In the genomic region with DNA sequence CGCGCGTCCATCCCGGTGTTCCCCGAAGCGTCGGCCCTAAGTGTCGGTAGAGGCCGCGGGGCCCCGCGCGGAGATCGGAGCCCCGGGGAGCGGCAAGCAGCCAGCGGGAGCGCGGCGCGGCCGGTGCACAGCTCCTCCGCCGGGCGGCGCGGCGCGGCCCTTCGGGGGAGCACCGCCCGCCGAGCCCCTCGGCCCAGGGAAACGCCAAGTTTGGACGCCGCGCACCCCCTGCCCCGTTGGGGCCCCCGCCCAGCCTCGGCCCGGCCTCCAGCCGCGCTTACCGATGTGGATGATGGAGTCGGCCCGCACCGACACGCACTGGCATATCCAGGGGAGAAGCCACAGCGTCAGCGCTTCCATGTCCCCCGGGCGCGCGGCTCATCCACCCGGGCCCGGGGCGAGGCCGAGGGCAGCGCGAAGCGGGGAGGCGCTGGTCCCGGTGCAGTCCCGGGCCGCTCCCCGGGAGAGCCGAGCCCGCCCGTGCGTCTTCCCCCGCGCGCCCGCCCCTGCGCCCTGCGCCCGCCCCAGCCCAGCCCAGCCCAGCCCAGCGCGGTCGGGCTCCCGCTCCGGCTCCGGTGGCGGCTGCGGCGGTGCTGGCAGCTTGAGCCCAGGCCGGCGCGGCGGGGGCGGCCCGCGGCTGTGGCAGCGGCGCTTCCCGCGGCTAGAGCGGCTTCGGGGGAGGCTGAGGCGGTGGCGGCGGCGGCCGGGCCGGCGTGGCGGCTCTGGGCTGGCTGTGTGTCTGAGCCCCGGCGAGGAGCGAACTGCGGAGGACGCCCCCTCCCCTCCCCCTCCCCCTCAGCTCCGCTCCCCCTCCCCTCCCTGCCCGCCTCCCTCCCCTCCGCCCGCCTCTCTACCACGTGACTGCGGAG, we compare ENCODE assay signal across 8 cellular contexts. TPM values are rescaled to one million over a fixed set of nuclear protein-coding genes. Genes with fewer than 3 reads are reported as not detected.
DNase-seq lines count a peak whose midpoint lies in the region; ATAC-seq and TF ChIP-seq lines count a peak whose summit lies in the region.

GRID1 (minus strand) TSS at position 763 of the 869 bp plus-strand sequence.

- H3K27me3 ChIP-seq in KMS-11 (ENCODE audit: insufficient read depth, low read depth) (no peaks in the 10 kb centered on the region), rectal smooth muscle tissue (ENCODE audit: control insufficient read depth, insufficient read depth, low read length) (peaks cover 24% of the 10 kb centered on the region)

- no peak within 1 kb of the TSS for H3K27ac Mint-ChIP-seq in activated CD4-positive, alpha-beta T cell treated with anti-CD3 and anti-CD28 coated beads for 36 hours
- H3K27ac Mint-ChIP-seq in activated naive CD8-positive, alpha-beta T cell treated with anti-CD3 and anti-CD28 coated beads, Interleukin-2, amount 50 U/mL, for 24 hours = no peak within 1 kb of the TSS

- H3K4me2 ChIP-seq in KMS-11 = peak within 1 kb of the TSS; percentile 60

- peak; percentile 46 for DNase-seq in activated CD4-positive, alpha-beta T cell treated with anti-CD3 and anti-CD28 coated beads for 36 hours
- DNase-seq in activated CD4-positive, alpha-beta T cell treated with anti-CD3 and anti-CD28 coated beads for 48 hours = no peak
- DNase-seq in activated naive CD8-positive, alpha-beta T cell treated with anti-CD3 and anti-CD28 coated beads, Interleukin-2, amount 50 U/mL, for 24 hours = no peak
- peak in 43 of 51 donors; percentile 37 to 88 (median 73) for DNase-seq in hypothalamus (lab: John Stamatoyannopoulos, UW)
- no peak for DNase-seq in SHP77 treated with DMSO at 0.1 percent for 48 hours (lab: John Stamatoyannopoulos, UW)
- no peak for DNase-seq in NCI-H128 (lab: John Stamatoyannopoulos, UW; ENCODE audit: unreplicated experiment)

- peak within 1 kb of the TSS; percentile 88 for H2AFZ ChIP-seq in KMS-11 (ENCODE audit: low read depth)

- H3K4me1 ChIP-seq in KMS-11 (ENCODE audit: low read depth, poor library complexity, severe bottlenecking) (no peaks in the 10 kb centered on the region), rectal smooth muscle tissue (ENCODE audit: control insufficient read depth, insufficient read depth, low read length) (no peaks in the 10 kb centered on the region)

- H3K36me3 ChIP-seq in KMS-11 (ENCODE audit: insufficient read depth) (no peaks in the 10 kb centered on the region), rectal smooth muscle tissue (ENCODE audit: control insufficient read depth, insufficient read depth, low read length) (no peaks in the 10 kb centered on the region)

- peak within 1 kb of the TSS; percentile 55; the same call in 1 of the 2 replicates for H3K9ac ChIP-seq in KMS-11
- no peak within 1 kb of the TSS for H3K9ac ChIP-seq in rectal smooth muscle tissue (ENCODE audit: low read length)

- ATAC-seq in activated CD4-positive, alpha-beta T cell treated with anti-CD3 and anti-CD28 coated beads for 36 hours = peak; percentile 43
- no peak for ATAC-seq in activated naive CD8-positive, alpha-beta T cell treated with anti-CD3 and anti-CD28 coated beads, Interleukin-2, amount 50 U/mL, for 24 hours

- H3K9me3 Mint-ChIP-seq in activated CD4-positive, alpha-beta T cell treated with anti-CD3 and anti-CD28 coated beads for 36 hours (ENCODE audit: low read depth) = no peaks in the 10 kb centered on the region
- no peaks in the 10 kb centered on the region for H3K9me3 Mint-ChIP-seq in activated naive CD8-positive, alpha-beta T cell treated with anti-CD3 and anti-CD28 coated beads, Interleukin-2, amount 50 U/mL, for 24 hours

- H4K20me1 ChIP-seq in KMS-11 (ENCODE audit: insufficient read depth) = no peaks in the 10 kb centered on the region

- peak within 1 kb of the TSS; percentile 12 for H3K4me3 Mint-ChIP-seq in activated CD4-positive, alpha-beta T cell treated with anti-CD3 and anti-CD28 coated beads for 36 hours
- peak within 1 kb of the TSS; percentile 55 for H3K4me3 Mint-ChIP-seq in activated naive CD8-positive, alpha-beta T cell treated with anti-CD3 and anti-CD28 coated beads, Interleukin-2, amount 50 U/mL, for 24 hours

- no peaks in the 10 kb centered on the region for H3K36me3 Mint-ChIP-seq in activated CD4-positive, alpha-beta T cell treated with anti-CD3 and anti-CD28 coated beads for 36 hours (ENCODE audit: low read depth)
- H3K36me3 Mint-ChIP-seq in activated naive CD8-positive, alpha-beta T cell treated with anti-CD3 and anti-CD28 coated beads, Interleukin-2, amount 50 U/mL, for 24 hours (ENCODE audit: low read depth) = no peaks in the 10 kb centered on the region

- H3K27ac ChIP-seq in KMS-11 (no peak within 1 kb of the TSS), rectal smooth muscle tissue (ENCODE audit: low read depth, low read length) (no peak within 1 kb of the TSS)

- intact Hi-C loops in activated CD4-positive, alpha-beta T cell treated with anti-CD3 and anti-CD28 coated beads for 36 hours (cut with DNase I, micrococcal nuclease) = no loop called here

- CTCF ChIA-PET in activated CD4-positive, alpha-beta T cell treated with anti-CD3 and anti-CD28 coated beads for 36 hours (lab: Charles Lee) = no interaction called here

- H3K79me2 ChIP-seq in KMS-11 (ENCODE audit: insufficient read depth, low read depth) = no peaks in the 10 kb centered on the region

- no peak within 1 kb of the TSS for H3K4me3 ChIP-seq in KMS-11 (IDR thresholded peaks at IDR 0.05; ENCODE audit: insufficient read depth, low read depth, low read length)
- peak within 1 kb of the TSS; percentile 53 for H3K4me3 ChIP-seq in rectal smooth muscle tissue (ENCODE audit: low read length)

- H3K4me1 Mint-ChIP-seq in activated CD4-positive, alpha-beta T cell treated with anti-CD3 and anti-CD28 coated beads for 36 hours = peaks cover 12% of the 10 kb centered on the region
- H3K4me1 Mint-ChIP-seq in activated naive CD8-positive, alpha-beta T cell treated with anti-CD3 and anti-CD28 coated beads, Interleukin-2, amount 50 U/mL, for 24 hours = peaks cover 10% of the 10 kb centered on the region

- TF ChIP-seq CTCF in KMS-11 (conservative IDR thresholded peaks at IDR 0.05; ENCODE audit: low read depth, low read length) = no peak

- H3K27me3 Mint-ChIP-seq in activated CD4-positive, alpha-beta T cell treated with anti-CD3 and anti-CD28 coated beads for 36 hours = peaks cover 61% of the 10 kb centered on the region
- H3K27me3 Mint-ChIP-seq in activated naive CD8-positive, alpha-beta T cell treated with anti-CD3 and anti-CD28 coated beads, Interleukin-2, amount 50 U/mL, for 24 hours = peaks cover 65% of the 10 kb centered on the region

- POLR2A ChIA-PET in activated CD4-positive, alpha-beta T cell treated with anti-CD3 and anti-CD28 coated beads for 36 hours (lab: Charles Lee) = no interaction called here

RNA-seq across cellular contexts. Expression of gene GRID1, which starts in this region (rescaled TPM):
- total RNA-seq in activated CD4-positive, alpha-beta T cell treated with anti-CD3 and anti-CD28 coated beads for 36 hours = not detected

Comparison
In these comparisons a context has a peak if more than half of its experiments do, and no peak if none do; other contexts are left out.
1. Peak in DNase-seq and ATAC-seq in activated CD4-positive, alpha-beta T cell treated with anti-CD3 and anti-CD28 coated beads for 36 hours; RNA of the gene not detected or under 1 TPM.
2. DNase-seq: peak in hypothalamus (43 of 51); none in activated CD4-positive, alpha-beta T cell treated with anti-CD3 and anti-CD28 coated beads for 48 hours (single experiment), activated naive CD8-positive, alpha-beta T cell treated with anti-CD3 and anti-CD28 coated beads, Interleukin-2, amount 50 U/mL, for 24 hours (single experiment), SHP77 treated with DMSO at 0.1 percent for 48 hours (single experiment) and NCI-H128 (single experiment).